8 cellular contexts compared by ENCODE assay signal in the genomic region with DNA sequence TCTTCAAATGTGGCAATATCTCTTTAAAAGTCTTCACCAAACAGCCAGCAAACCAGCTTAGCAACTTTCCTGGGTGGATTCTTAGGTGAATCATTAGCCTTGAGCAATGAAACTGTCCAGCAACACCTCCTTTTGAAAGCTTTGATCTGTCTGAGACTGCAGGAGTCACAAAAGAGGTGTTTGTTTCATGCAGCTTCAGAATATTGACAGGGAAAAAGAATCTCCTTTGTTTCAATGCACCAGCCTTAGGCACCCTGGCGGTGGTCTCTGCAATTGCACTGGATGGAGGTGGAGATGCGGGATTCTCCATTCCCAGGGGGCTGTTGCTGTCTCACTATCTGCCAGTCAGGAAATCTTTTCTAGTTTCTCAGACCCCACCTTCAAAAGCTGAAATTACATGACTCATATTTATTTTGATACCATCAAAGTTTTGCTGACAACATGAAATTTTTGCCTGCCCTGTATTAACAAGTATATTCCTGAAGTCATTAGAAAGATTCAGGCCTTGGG.
DNase-seq lines count a peak whose midpoint lies in the region; ATAC-seq and TF ChIP-seq lines count a peak whose summit lies in the region.

No MANE protein-coding gene starts in this region.

- no peaks in the 10 kb centered on the region for H3K9me3 ChIP-seq in mucosa of descending colon

- H3K36me3 ChIP-seq in mucosa of descending colon (ENCODE audit: low read depth): no peaks in the 10 kb centered on the region

- no peak overlapping the region for H3K4me3 ChIP-seq in mucosa of descending colon

- ATAC-seq in HG03354 (IDR thresholded peaks at IDR 0.05; ENCODE audit: poor library complexity, severe bottlenecking, unreplicated experiment) (peak; percentile 60), mucosa of descending colon (peak; percentile 89), HG03280 (IDR thresholded peaks at IDR 0.05; ENCODE audit: unreplicated experiment) (no peak), HG03196 (IDR thresholded peaks at IDR 0.05; ENCODE audit: unreplicated experiment) (no peak)

- DNase-seq in astrocyte of the hippocampus (ENCODE audit: low read depth, low spot score) (peak; percentile 43), mucosa of descending colon (peak; percentile 60 to 86 (median 78)), head of caudate nucleus (no peak), NCI-H2196 treated with DMSO at 0.1 percent for 48 hours (lab: John Stamatoyannopoulos, UW; ENCODE audit: unreplicated experiment) (no peak)

- intact Hi-C loops in mucosa of descending colon (cut with DNase I, micrococcal nuclease) (no loop called here), head of caudate nucleus (cut with DNase I) (no loop called here)

- H3K4me1 ChIP-seq in mucosa of descending colon (ENCODE audit: low read depth): peaks cover 17% of the 10 kb centered on the region

- TF ChIP-seq CTCF in GM12874 (IDR thresholded peaks at IDR 0.05; ENCODE audit: insufficient read depth, low read depth, low read length) (peak; percentile 71), mucosa of descending colon (IDR thresholded peaks at IDR 0.05) (peak; percentile 52)

Comparison
In these comparisons a context has a peak if more than half of its experiments do, and no peak if none do; other contexts are left out.
1. ATAC-seq: peak in HG03354 (single experiment) and mucosa of descending colon (single experiment); none in HG03280 (single experiment) and HG03196 (single experiment).
2. DNase-seq: peak in astrocyte of the hippocampus (single experiment) and mucosa of descending colon (3 of 3); none in head of caudate nucleus (0 of 42) and NCI-H2196 treated with DMSO at 0.1 percent for 48 hours (single experiment).